Comparison of ENCODE assay signal across 8 cellular contexts in the genomic region with DNA sequence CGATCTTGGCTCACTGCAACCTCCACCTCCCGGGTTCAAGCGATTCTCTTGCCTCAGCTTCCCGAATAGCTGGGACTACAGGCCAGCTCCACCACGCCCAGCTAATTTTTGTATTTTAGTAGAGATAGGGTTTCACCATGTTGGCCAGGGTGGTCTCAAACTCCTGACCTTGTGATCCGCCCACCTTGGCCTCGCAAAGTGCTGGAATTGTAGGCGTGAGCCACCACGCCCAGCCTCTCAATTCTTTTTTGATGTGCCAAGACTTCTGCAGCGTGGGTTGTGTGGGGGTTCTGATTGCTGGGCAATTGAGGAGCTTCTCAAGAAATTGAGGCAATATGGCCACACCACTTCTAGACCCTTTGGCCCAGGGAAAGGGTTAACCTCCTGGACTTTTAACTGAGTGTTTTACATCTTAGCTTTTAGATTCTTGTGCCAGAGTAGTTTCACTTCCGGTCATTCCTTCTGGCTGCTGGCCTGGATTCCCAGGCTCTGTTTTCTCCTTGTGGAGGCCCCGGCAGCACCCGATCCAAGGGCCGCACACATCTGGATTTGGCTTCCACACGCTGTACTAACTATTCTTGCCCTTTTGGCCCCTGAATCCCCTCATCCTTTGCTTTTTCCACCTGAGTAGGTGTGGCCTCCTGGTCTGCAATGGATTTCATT. TPM values are rescaled to one million over a fixed set of nuclear protein-coding genes. Genes with fewer than 3 reads are reported as not detected.
DNase-seq lines count a peak whose midpoint lies in the region; ATAC-seq and TF ChIP-seq lines count a peak whose summit lies in the region.
"Had no signal": no experiment of that assay in that cellular context is flagged by ENCODE, and none has a peak within 500 bp of the region (broad histone marks: within the 10 kb centered on the region; RNA-seq: fewer than 3 reads in every experiment).

No MANE protein-coding gene starts in this region.

- H3K4me3 Mint-ChIP-seq in nephron progenitor cell = no peak overlapping the region
- H3K4me3 Mint-ChIP-seq: activated naive CD8-positive, alpha-beta T cell treated with anti-CD3 and anti-CD28 coated beads for 36 hours had no signal

- H3K9me3 ChIP-seq in vagina (no peaks in the 10 kb centered on the region), BE2C (no peaks in the 10 kb centered on the region)

- peak overlapping the region; percentile 93 for H3K27ac Mint-ChIP-seq in nephron progenitor cell
- H3K27ac Mint-ChIP-seq: activated naive CD8-positive, alpha-beta T cell treated with anti-CD3 and anti-CD28 coated beads for 36 hours had no signal

- H3K27me3 ChIP-seq in vagina (no peaks in the 10 kb centered on the region), BE2C (no peaks in the 10 kb centered on the region)

- H3K36me3 Mint-ChIP-seq in nephron progenitor cell (ENCODE audit: low read depth) = peaks cover 69% of the 10 kb centered on the region

- peak; percentile 48 for DNase-seq in RPMI7951 (ENCODE audit: low read depth)
- peak; percentile 88 for DNase-seq in fibroblast of the aortic adventitia (ENCODE audit: low read depth)
- no peak for DNase-seq in nephron progenitor cell
- no peak for DNase-seq in vagina (ENCODE audit: extremely low spot score in 2 of 2)
- DNase-seq in BE2C = no peak
- DNase-seq: activated naive CD8-positive, alpha-beta T cell treated with anti-CD3 and anti-CD28 coated beads for 36 hours had no signal

- H3K4me3 ChIP-seq in fibroblast of the aortic adventitia (ENCODE audit: low read depth, low read length) (peak overlapping the region; percentile 25), vagina (peak overlapping the region; percentile 15 to 36), BE2C (ENCODE audit: low read depth, low read length) (no peak overlapping the region)

- no peak for TF ChIP-seq CTCF in fibroblast of the aortic adventitia (IDR thresholded peaks at IDR 0.05; ENCODE audit: insufficient read depth, low read length)
- no peak for TF ChIP-seq CTCF in nephron progenitor cell (IDR thresholded peaks at IDR 0.05)
- TF ChIP-seq CTCF in vagina (IDR thresholded peaks at IDR 0.05) = no peak
- no peak for TF ChIP-seq CTCF in BE2C (IDR thresholded peaks at IDR 0.05; ENCODE audit: low read depth, low read length)

- no peaks in the 10 kb centered on the region for H3K27me3 Mint-ChIP-seq in nephron progenitor cell (ENCODE audit: low read depth, poor library complexity)
- H3K27me3 Mint-ChIP-seq: activated naive CD8-positive, alpha-beta T cell treated with anti-CD3 and anti-CD28 coated beads for 36 hours had no signal

- no peak for ATAC-seq in HG03175 (IDR thresholded peaks at IDR 0.05; ENCODE audit: unreplicated experiment)
- no peak for ATAC-seq in HG02678 (IDR thresholded peaks at IDR 0.05; ENCODE audit: unreplicated experiment)

- peaks cover 30% of the 10 kb centered on the region for H3K4me1 ChIP-seq in vagina
- peaks cover 4% of the 10 kb centered on the region; the same call in 1 of the 2 replicates for H3K4me1 ChIP-seq in BE2C

- TF ChIP-seq POLR2A in vagina (IDR thresholded peaks at IDR 0.05) = no peak

- intact Hi-C loops in vagina (cut with DNase I) = no loop called here

- peaks cover 28% of the 10 kb centered on the region for H3K4me1 Mint-ChIP-seq in nephron progenitor cell

- H3K9me3 Mint-ChIP-seq in nephron progenitor cell = peaks cover 23% of the 10 kb centered on the region
- H3K9me3 Mint-ChIP-seq: activated naive CD8-positive, alpha-beta T cell treated with anti-CD3 and anti-CD28 coated beads for 36 hours had no signal

- peak overlapping the region; percentile 77 for H3K27ac ChIP-seq in vagina

- H3K36me3 ChIP-seq in vagina (no peaks in the 10 kb centered on the region), BE2C (peaks cover 7% of the 10 kb centered on the region)

RNA-seq across cellular contexts. Expression of gene SMARCA4, which starts 14.7 kb away (rescaled TPM):
- 59.4 and 72.9 TPM in 2 replicates for total RNA-seq in RPMI7951 (2014; rRNA removed; shearing (Covaris generic))
- total RNA-seq in fibroblast of the aortic adventitia (ENCODE audit: low replicate concordance) (46.5 and 63.8 TPM in 2 replicates), vagina (90.4 TPM)
- polyA plus RNA-seq in BE2C (2012; ENCODE audit: insufficient read depth, insufficient read length, low read depth) = 264 TPM

RNA-seq across cellular contexts. Expression of gene TIMM29, which starts 46.9 kb away (rescaled TPM):
- total RNA-seq in RPMI7951 (2014; rRNA removed; shearing (Covaris generic)) = 20.4 and 32.0 TPM in 2 replicates
- total RNA-seq in fibroblast of the aortic adventitia (ENCODE audit: low replicate concordance) (18.4 and 41.5 TPM in 2 replicates), vagina (21.9 TPM)
- 62.4 TPM for polyA plus RNA-seq in BE2C (2012; ENCODE audit: insufficient read depth, insufficient read length, low read depth)

RNA-seq across cellular contexts. Expression of gene YIPF2, which starts 47.1 kb away (rescaled TPM):
- total RNA-seq in RPMI7951 (2014; rRNA removed; shearing (Covaris generic)) = 34.1 and 38.3 TPM in 2 replicates
- total RNA-seq in fibroblast of the aortic adventitia (ENCODE audit: low replicate concordance) = 68.7 and 89.1 TPM in 2 replicates
- 42.7 TPM for total RNA-seq in vagina
- 112 TPM for polyA plus RNA-seq in BE2C (2012; ENCODE audit: insufficient read depth, insufficient read length, low read depth)

Comparison
In these comparisons a context has a peak if more than half of its experiments do, and no peak if none do; other contexts are left out.
1. DNase-seq: peak in RPMI7951 (single experiment) and fibroblast of the aortic adventitia (single experiment); none in nephron progenitor cell (single experiment), vagina (0 of 2) and BE2C (single experiment).